ENCODE assay signal across 1 cellular context in the genomic region with DNA sequence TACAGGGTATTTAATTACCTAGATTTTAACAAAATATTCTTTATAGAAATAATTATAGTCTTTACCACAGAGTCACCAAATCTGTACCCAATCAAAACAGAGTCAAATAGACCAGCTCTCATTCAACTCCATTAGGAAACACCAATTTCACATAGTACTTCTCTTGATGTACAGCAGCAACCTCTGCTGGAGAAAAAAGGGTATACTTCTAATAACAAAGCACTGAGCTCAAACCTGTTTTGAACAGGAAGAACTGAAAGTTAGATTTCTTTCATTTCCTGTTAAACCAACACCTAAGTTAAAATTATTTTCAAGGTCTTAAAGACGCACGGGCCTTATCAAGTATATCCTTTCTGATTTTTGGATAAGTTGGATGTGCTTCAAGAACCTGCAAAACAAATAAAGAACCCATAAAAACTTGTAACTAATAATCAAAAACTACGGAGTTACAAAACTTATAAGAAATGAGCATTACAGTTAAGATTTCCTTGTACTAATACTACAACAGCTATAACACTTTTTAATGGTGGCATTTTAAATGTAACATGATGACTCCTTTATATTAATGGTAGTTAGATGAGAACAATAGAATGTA.
TF ChIP-seq lines count a peak whose summit lies in the region.

No MANE protein-coding gene starts in this region.

TF ChIP-seq in GM12878, 131 proteins besides CTCF, POLR2A, EP300 and RAD21 (continued from another document):
- peak; percentile 60; the same call in 1 of the 2 replicates for TF ChIP-seq SMC3 (IDR thresholded peaks at IDR 0.05; ENCODE audit: borderline replicate concordance, low read length)
- TF ChIP-seq, protein P1, sequence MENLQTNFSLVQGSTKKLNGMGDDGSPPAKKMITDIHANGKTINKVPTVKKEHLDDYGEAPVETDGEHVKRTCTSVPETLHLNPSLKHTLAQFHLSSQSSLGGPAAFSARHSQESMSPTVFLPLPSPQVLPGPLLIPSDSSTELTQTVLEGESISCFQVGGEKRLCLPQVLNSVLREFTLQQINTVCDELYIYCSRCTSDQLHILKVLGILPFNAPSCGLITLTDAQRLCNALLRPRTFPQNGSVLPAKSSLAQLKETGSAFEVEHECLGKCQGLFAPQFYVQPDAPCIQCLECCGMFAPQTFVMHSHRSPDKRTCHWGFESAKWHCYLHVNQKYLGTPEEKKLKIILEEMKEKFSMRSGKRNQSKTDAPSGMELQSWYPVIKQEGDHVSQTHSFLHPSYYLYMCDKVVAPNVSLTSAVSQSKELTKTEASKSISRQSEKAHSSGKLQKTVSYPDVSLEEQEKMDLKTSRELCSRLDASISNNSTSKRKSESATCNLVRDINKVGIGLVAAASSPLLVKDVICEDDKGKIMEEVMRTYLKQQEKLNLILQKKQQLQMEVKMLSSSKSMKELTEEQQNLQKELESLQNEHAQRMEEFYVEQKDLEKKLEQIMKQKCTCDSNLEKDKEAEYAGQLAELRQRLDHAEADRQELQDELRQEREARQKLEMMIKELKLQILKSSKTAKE (IDR thresholded peaks at IDR 0.05; ENCODE audit: low read depth, poor library complexity, severe bottlenecking), result peak; percentile 26
- peak; percentile 50; the same call in 1 of the 2 replicates for TF ChIP-seq SPI1 (IDR thresholded peaks at IDR 0.05; ENCODE audit: borderline replicate concordance, insufficient read depth, low read depth, low read length)
- TF ChIP-seq SIN3A (IDR thresholded peaks at IDR 0.05; ENCODE audit: low read depth, low read length), result no peak
- no peak for TF ChIP-seq ATF7 (IDR thresholded peaks at IDR 0.05; ENCODE audit: low read depth)
- no peak for TF ChIP-seq CREM (IDR thresholded peaks at IDR 0.05; ENCODE audit: low read depth)
- TF ChIP-seq PAX5 (IDR thresholded peaks at IDR 0.05; ENCODE audit: borderline replicate concordance, low read depth, low read length), result no peak
- no peak for TF ChIP-seq NR2C2 (IDR thresholded peaks at IDR 0.05; ENCODE audit: borderline replicate concordance, control insufficient read depth, insufficient read length, low read depth)
TF ChIP-seq in GM12878: peak in this region for 7.
